In the genomic region with DNA sequence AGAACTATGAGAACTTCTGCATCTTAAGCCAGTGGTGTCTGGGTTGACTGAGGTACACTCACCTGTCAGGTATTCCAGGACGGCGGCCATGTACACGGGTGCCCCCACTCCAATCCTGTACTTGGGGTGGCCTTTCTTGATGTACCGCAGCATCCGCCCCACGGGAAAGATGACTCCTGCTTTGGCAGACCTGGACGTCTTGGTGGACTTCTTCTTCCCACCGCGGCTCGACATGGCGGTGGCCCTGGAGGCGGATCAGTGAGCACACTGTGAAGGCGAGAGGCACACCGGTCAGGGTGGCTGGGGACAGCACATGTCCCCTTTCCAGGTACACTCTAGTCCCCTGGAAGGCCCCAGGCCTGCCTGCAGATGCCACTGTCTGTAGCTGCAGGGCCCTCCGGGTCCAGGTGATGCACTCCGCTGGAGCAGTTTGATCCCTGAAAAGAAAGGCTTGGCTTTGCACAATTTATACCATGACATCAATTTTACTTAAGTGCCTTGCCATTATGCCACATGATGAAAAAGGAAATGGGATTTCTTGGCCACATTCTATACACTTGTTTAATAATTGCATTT, we compare ENCODE assay signal across 20 cellular contexts. TPM values are rescaled to one million over a fixed set of nuclear protein-coding genes. Genes with fewer than 3 reads are reported as not detected.
DNase-seq lines count a peak whose midpoint lies in the region; ATAC-seq, FAIRE-seq and TF ChIP-seq lines count a peak whose summit lies in the region.
"Had no signal": no experiment of that assay in that cellular context is flagged by ENCODE, and none has a peak within 500 bp of the region (broad histone marks: within the 10 kb centered on the region; RNA-seq: fewer than 3 reads in every experiment).

No MANE protein-coding gene starts in this region.

- H3K4me3 Mint-ChIP-seq in astrocyte (ENCODE audit: unreplicated experiment), result no peak overlapping the region
- H3K4me3 Mint-ChIP-seq in osteocyte (ENCODE audit: unreplicated experiment), result no peak overlapping the region

- DNase-seq in DND-41 (no peak), astrocyte (ENCODE audit: low read depth) (no peak), osteocyte (ENCODE audit: extremely low spot score, unreplicated experiment) (peak; percentile 66), DMS53 (lab: John Stamatoyannopoulos, UW) (no peak)
- DNase-seq: C1 segment of cervical spinal cord; DMS79 treated with DMSO at 0.1 percent for 48 hours; GM23248; NCI-H1105 treated with DMSO at 0.1 percent for 48 hours; NCI-H1694; NCI-H2081 treated with DMSO at 0.1 percent for 48 hours; NCI-H446 treated with DMSO at 0.1 percent for 48 hours; NK-92 treated with Interleukin-12 subunit alpha and Interleukin-12 subunit beta, amount 100 ng/mL, for 24 hours; SHP77 had no signal

- no peak overlapping the region for H3K9ac ChIP-seq in BLaER1 treated with 17β-estradiol and CSF1 and Interleukin-3, amounts not matched to agents 10 nM and 100 nM
- H3K9ac ChIP-seq in DND-41 (ENCODE audit: low read depth, low read length) (no peak overlapping the region), astrocyte (ENCODE audit: low read length) (no peak overlapping the region)
- H3K9ac ChIP-seq: GM23248 had no signal

- no peaks in the 10 kb centered on the region for H3K27me3 ChIP-seq in BLaER1 treated with 17β-estradiol and CSF1 and Interleukin-3, amounts not matched to agents 10 nM and 100 nM
- H3K27me3 ChIP-seq in DND-41 (ENCODE audit: insufficient read depth, low read length, poor library complexity) (no peaks in the 10 kb centered on the region), astrocyte (ENCODE audit: insufficient read depth, low read length) (no peaks in the 10 kb centered on the region)

- H3K36me3 ChIP-seq in BLaER1 treated with 17β-estradiol and CSF1 and Interleukin-3, amounts not matched to agents 10 nM and 100 nM, result peaks cover 74 to 100% (median 100%) of the 10 kb centered on the region in 11 experiments
- H3K36me3 ChIP-seq in DND-41 (ENCODE audit: insufficient read depth, low read length) (peaks cover 100% of the 10 kb centered on the region), astrocyte (ENCODE audit: insufficient read depth, low read length) (peaks cover 28% of the 10 kb centered on the region)

- peaks cover 100% of the 10 kb centered on the region for H3K79me2 ChIP-seq in DND-41 (ENCODE audit: insufficient read depth, low read length)
- peaks cover 98% of the 10 kb centered on the region for H3K79me2 ChIP-seq in astrocyte (ENCODE audit: insufficient read depth, low read length)

- H3K9me3 Mint-ChIP-seq in astrocyte (ENCODE audit: unreplicated experiment) (no peaks in the 10 kb centered on the region), osteocyte (ENCODE audit: unreplicated experiment) (no peaks in the 10 kb centered on the region)

- FAIRE-seq in astrocyte (lab: Jason Lieb, UNC), result no peak
- FAIRE-seq: RCC 7860 had no signal

- H3K4me1 Mint-ChIP-seq in astrocyte (ENCODE audit: low read depth, unreplicated experiment) (peaks cover 75% of the 10 kb centered on the region), osteocyte (ENCODE audit: unreplicated experiment) (peaks cover 34% of the 10 kb centered on the region)

- peak overlapping the region in 3 of 11 experiments; percentile 8 to 98 (median 94); a peak in 4 of 22 replicates for H3K27ac ChIP-seq in BLaER1 treated with 17β-estradiol and CSF1 and Interleukin-3, amounts not matched to agents 10 nM and 100 nM
- no peak overlapping the region for H3K27ac ChIP-seq in DND-41 (ENCODE audit: low read length)
- no peak overlapping the region for H3K27ac ChIP-seq in astrocyte (ENCODE audit: low read depth, low read length)
- H3K27ac ChIP-seq: SK-N-MC had no signal

- no peaks in the 10 kb centered on the region for H3K27me3 Mint-ChIP-seq in astrocyte (ENCODE audit: low read depth, unreplicated experiment)
- H3K27me3 Mint-ChIP-seq in osteocyte (ENCODE audit: unreplicated experiment), result no peaks in the 10 kb centered on the region

- H2AFZ ChIP-seq in DND-41 (ENCODE audit: low read depth, low read length) (no peak overlapping the region), astrocyte (ENCODE audit: low read depth, low read length) (no peak overlapping the region)
- H2AFZ ChIP-seq: GM23248 had no signal

- no peak for TF ChIP-seq CTCF in DND-41 (IDR thresholded peaks at IDR 0.05; ENCODE audit: borderline replicate concordance, extremely low read depth, low read length, poor library complexity, severe bottlenecking)
- TF ChIP-seq CTCF in astrocyte (IDR thresholded peaks at IDR 0.05; ENCODE audit: insufficient read depth, low read depth, low read length), result no peak
- no peak for TF ChIP-seq CTCF in osteocyte (IDR thresholded peaks at IDR 0.05)

- H4K20me1 ChIP-seq in BLaER1 treated with 17β-estradiol and CSF1 and Interleukin-3, amounts not matched to agents 10 nM and 100 nM, result peaks cover 76 to 100% (median 100%) of the 10 kb centered on the region in 11 experiments
- H4K20me1 ChIP-seq in DND-41 (ENCODE audit: insufficient read depth, low read length) (peaks cover 98% of the 10 kb centered on the region), astrocyte (ENCODE audit: insufficient read depth, low read length) (peaks cover 79% of the 10 kb centered on the region)

- ATAC-seq in DND-41 (ENCODE audit: insufficient read depth, low read depth), result no peak
- ATAC-seq in GM19328 (IDR thresholded peaks at IDR 0.05; ENCODE audit: unreplicated experiment), result no peak
- no peak for ATAC-seq in HG03354 (IDR thresholded peaks at IDR 0.05; ENCODE audit: poor library complexity, severe bottlenecking, unreplicated experiment)

- no peaks in the 10 kb centered on the region for H3K9me3 ChIP-seq in BLaER1 treated with 17β-estradiol and CSF1 and Interleukin-3, amounts not matched to agents 10 nM and 100 nM (replicated peaks in 1 of 11)
- no peaks in the 10 kb centered on the region for H3K9me3 ChIP-seq in DND-41 (ENCODE audit: insufficient read depth, low read length, severe bottlenecking)
- H3K9me3 ChIP-seq in astrocyte (ENCODE audit: insufficient read depth, low read depth, low read length), result no peaks in the 10 kb centered on the region

- H3K36me3 Mint-ChIP-seq in astrocyte (ENCODE audit: low read depth, unreplicated experiment), result peaks cover 37% of the 10 kb centered on the region
- peaks cover 27% of the 10 kb centered on the region for H3K36me3 Mint-ChIP-seq in osteocyte (ENCODE audit: unreplicated experiment)

- H3K27ac Mint-ChIP-seq in astrocyte (ENCODE audit: unreplicated experiment), result peak overlapping the region; percentile 71
- H3K27ac Mint-ChIP-seq in osteocyte (ENCODE audit: unreplicated experiment), result no peak overlapping the region

- peaks cover 87 to 100% (median 100%) of the 10 kb centered on the region in 10 experiments for H3K4me1 ChIP-seq in BLaER1 treated with 17β-estradiol and CSF1 and Interleukin-3, amounts not matched to agents 10 nM and 100 nM
- peaks cover 81% of the 10 kb centered on the region for H3K4me1 ChIP-seq in DND-41 (ENCODE audit: insufficient read depth, low read length)
- peaks cover 63% of the 10 kb centered on the region for H3K4me1 ChIP-seq in astrocyte (ENCODE audit: insufficient read depth, low read length)

- 0 out of 20 replicates have a peak overlapping the region, but pooled peaks of 1 of the 10 experiments have one; percentile 7 for H3K4me3 ChIP-seq in BLaER1 treated with 17β-estradiol and CSF1 and Interleukin-3, amounts not matched to agents 10 nM and 100 nM
- H3K4me3 ChIP-seq in DND-41 (ENCODE audit: low read depth in 1 of 2, low read length in 2 of 2), result no peak overlapping the region
- H3K4me3 ChIP-seq in astrocyte (ENCODE audit: insufficient read depth, low read depth, low read length), result no peak overlapping the region
- H3K4me3 ChIP-seq: GM23248, SK-N-MC had no signal

- peak overlapping the region in 8 of 11 experiments; percentile 11 to 98 (median 90); a peak in 13 of 22 replicates for H3K4me2 ChIP-seq in BLaER1 treated with 17β-estradiol and CSF1 and Interleukin-3, amounts not matched to agents 10 nM and 100 nM
- peak overlapping the region; percentile 5; the same call in 1 of the 2 replicates for H3K4me2 ChIP-seq in DND-41 (ENCODE audit: insufficient read depth, low read length)
- H3K4me2 ChIP-seq in astrocyte (ENCODE audit: low read length), result no peak overlapping the region

RNA-seq across cellular contexts. Expression of gene MACROH2A1, which starts 10.1 kb away (rescaled TPM):
- total RNA-seq in astrocyte, result 121 and 143 TPM in 2 replicates
- 123 and 126 TPM in 2 replicates for total RNA-seq in osteocyte

RNA-seq across cellular contexts. Expression of gene DCANP1, which starts 58.2 kb away (rescaled TPM):
- total RNA-seq in astrocyte (not detected in 2 replicates), osteocyte (not detected in 2 replicates)
- total RNA-seq: A673, GM23248, OCI-LY7 had no signal
